ENCODE assay signal across 17 cellular contexts in genomic region chr16:31439023-31439422, GRCh38. TPM values are rescaled to one million over a fixed set of nuclear protein-coding genes. Genes with fewer than 3 reads are reported as not detected.
"Had no signal": no experiment of that assay in that cellular context is flagged by ENCODE, and none has a peak within 500 bp of the region (broad histone marks: within the 10 kb centered on the region; RNA-seq: fewer than 3 reads in every experiment).

No MANE protein-coding gene starts in this region.

RNA-seq across cellular contexts. Expression of gene COX6A2, which starts 10.9 kb away (rescaled TPM):
- total RNA-seq: dermis blood vessel endothelial cell; esophagus squamous epithelium; glomerular endothelial cell; lung; mesothelial cell of epicardium; naive thymus-derived CD4-positive, alpha-beta T cell; osteocyte; sciatic nerve; smooth muscle cell; stomach; subcutaneous adipose tissue; temporal lobe; thyroid gland; ureter; vagina had no signal
- polyA plus RNA-seq: keratinocyte; lung; naive thymus-derived CD4-positive, alpha-beta T cell; smooth muscle cell had no signal

RNA-seq across cellular contexts. Expression of gene SLC5A2, which starts 43.9 kb away (rescaled TPM):
- total RNA-seq: dermis blood vessel endothelial cell, esophagus squamous epithelium, glomerular endothelial cell, osteocyte, right atrium auricular region, sciatic nerve, smooth muscle cell, stomach, subcutaneous adipose tissue, ureter, vagina had no signal
- polyA plus RNA-seq: keratinocyte had no signal
